In the genomic region with DNA sequence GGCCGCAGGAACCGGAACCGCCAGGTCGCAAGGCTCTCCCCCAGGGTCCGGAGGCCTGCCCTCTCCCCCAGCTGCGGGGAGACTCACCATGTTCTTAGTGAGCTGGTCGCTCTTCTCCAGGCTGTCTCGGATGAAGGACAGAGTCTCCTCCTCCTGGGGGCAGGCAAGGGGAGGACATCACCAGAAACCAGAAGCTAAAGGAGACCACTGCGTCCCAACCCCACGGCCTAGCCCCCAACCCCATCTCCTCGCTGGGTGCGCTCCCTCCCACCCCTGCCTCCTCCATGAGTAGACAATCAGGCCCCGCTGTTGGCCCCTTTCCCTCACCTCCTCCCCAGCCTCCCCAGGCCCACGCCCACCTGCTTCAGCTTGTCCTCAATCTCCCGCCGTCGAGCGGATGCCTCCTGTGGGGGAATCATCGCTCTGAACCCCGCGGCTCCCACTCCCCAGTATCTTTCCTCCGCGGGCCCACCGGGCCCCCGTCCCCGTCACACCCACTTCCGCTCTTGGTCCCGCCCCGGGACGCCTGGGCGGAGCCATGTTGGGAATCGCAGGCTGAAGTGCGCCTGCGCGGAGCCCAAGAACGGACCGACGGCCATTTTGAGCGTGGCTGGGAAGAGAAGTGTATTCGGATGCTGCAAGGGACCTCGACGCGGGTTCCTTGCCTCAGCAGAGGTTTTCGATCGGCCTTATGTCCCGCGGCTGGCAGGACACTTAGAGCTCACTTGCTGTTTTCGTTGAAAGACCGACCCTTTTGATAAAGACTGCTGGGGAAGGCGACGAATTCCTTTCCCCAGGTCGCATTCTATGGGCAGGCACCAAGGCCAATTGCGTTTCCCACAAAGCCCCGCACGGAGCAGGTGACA, we compare ENCODE assay signal across 8 cellular contexts. TPM values are rescaled to one million over a fixed set of nuclear protein-coding genes. Genes with fewer than 3 reads are reported as not detected.
DNase-seq lines count a peak whose midpoint lies in the region; ATAC-seq lines count a peak whose summit lies in the region.

A gene with protein sequence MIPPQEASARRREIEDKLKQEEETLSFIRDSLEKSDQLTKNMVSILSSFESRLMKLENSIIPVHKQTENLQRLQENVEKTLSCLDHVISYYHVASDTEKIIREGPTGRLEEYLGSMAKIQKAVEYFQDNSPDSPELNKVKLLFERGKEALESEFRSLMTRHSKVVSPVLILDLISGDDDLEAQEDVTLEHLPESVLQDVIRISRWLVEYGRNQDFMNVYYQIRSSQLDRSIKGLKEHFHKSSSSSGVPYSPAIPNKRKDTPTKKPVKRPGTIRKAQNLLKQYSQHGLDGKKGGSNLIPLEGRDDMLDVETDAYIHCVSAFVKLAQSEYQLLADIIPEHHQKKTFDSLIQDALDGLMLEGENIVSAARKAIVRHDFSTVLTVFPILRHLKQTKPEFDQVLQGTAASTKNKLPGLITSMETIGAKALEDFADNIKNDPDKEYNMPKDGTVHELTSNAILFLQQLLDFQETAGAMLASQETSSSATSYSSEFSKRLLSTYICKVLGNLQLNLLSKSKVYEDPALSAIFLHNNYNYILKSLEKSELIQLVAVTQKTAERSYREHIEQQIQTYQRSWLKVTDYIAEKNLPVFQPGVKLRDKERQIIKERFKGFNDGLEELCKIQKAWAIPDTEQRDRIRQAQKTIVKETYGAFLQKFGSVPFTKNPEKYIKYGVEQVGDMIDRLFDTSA (minus strand): TSS at position 514 of the 866 bp plus-strand sequence. CDS start 95 bp downstream, at position 419.

- H3K9me3 ChIP-seq in Karpas-422 (ENCODE audit: low read length) = no peaks in the 10 kb centered on the region

- peak; percentile 77 for ATAC-seq in GM21576 (IDR thresholded peaks at IDR 0.05; ENCODE audit: unreplicated experiment)
- ATAC-seq in naive thymus-derived CD8-positive, alpha-beta T cell = peak; percentile 90 to 92
- ATAC-seq in stimulated activated naive B cell treated with anti-CD40 and anti-IgM and Interleukin-4, amounts not matched to agents 10 μg/mL and 1 μg/mL and 100 μg/mL, for 72 hours (replicated peaks) = peak; percentile 93 to 96

- H3K79me2 ChIP-seq in Karpas-422 (ENCODE audit: low read length) = peaks cover 17% of the 10 kb centered on the region

- POLR2A ChIA-PET in naive thymus-derived CD8-positive, alpha-beta T cell (lab: Charles Lee) = interaction anchor here (0.8 to 2.6 kb wide), 25 partner anchors 8 to 255 kb away, joined by 3 to 20 read pairs (median 4); a partner anchor contains a TSS

- peaks cover 18% of the 10 kb centered on the region for H3K4me1 ChIP-seq in Karpas-422 (ENCODE audit: low read length)

- no peaks in the 10 kb centered on the region for H3K27me3 ChIP-seq in Karpas-422 (ENCODE audit: low read length)

- no peaks in the 10 kb centered on the region for H3K9me3 Mint-ChIP-seq in naive thymus-derived CD8-positive, alpha-beta T cell
- no peaks in the 10 kb centered on the region for H3K9me3 Mint-ChIP-seq in stimulated activated naive B cell treated with anti-CD40 and anti-IgM and Interleukin-4, amounts not matched to agents 10 μg/mL and 1 μg/mL and 100 μg/mL, for 72 hours

- peak within 1 kb of the TSS; percentile 70; the same call in 1 of the 2 replicates for H2AFZ ChIP-seq in Karpas-422 (ENCODE audit: low read length)

- peak within 1 kb of the TSS; percentile 96 for H3K4me2 ChIP-seq in Karpas-422 (ENCODE audit: low read depth, low read length, poor library complexity, severe bottlenecking)

- peaks cover 6 to 39% (median 36%) of the 10 kb centered on the region in 4 donors for H3K4me1 Mint-ChIP-seq in naive thymus-derived CD8-positive, alpha-beta T cell
- H3K4me1 Mint-ChIP-seq in stimulated activated naive B cell treated with anti-CD40 and anti-IgM and Interleukin-4, amounts not matched to agents 10 μg/mL and 1 μg/mL and 100 μg/mL, for 72 hours = peaks cover 12 to 18% of the 10 kb centered on the region in 2 donors

- no peak within 1 kb of the TSS; the same call in 1 of the 2 replicates for H3K27ac ChIP-seq in Karpas-422 (ENCODE audit: low read length)

- H4K20me1 ChIP-seq in Karpas-422 (ENCODE audit: insufficient read depth, low read depth, low read length) = peaks cover 3% of the 10 kb centered on the region; the same call in 1 of the 2 replicates

- in situ Hi-C loops in Caki2 (cut with HindIII; ENCODE audit: low pct_unique_long_range_greater_than_20kb, low sequenced_read_pairs) = no loop called here

- H3K4me3 ChIP-seq in Karpas-422 (ENCODE audit: low read length) = peak within 1 kb of the TSS; percentile 89

- no peaks in the 10 kb centered on the region for H3K9me2 ChIP-seq in Karpas-422 (replicated peaks; ENCODE audit: insufficient read depth, low read length)

- H3K36me3 ChIP-seq in Karpas-422 (ENCODE audit: insufficient read depth, low read length) = peaks cover 12% of the 10 kb centered on the region

- DNase-seq in Caki2 (ENCODE audit: low read depth) (peak; percentile 87), Karpas-422 (peak; percentile 98), RKO (ENCODE audit: low spot score) (peak; percentile 93), activated T-helper 1 cell treated with Interleukin-2 at 50 U/mL for 16 hours (ENCODE audit: low read depth) (peak; percentile 88), fibroblast of gingiva (ENCODE audit: low read depth) (peak; percentile 84)
- DNase-seq in naive thymus-derived CD8-positive, alpha-beta T cell = peak; percentile 87 to 95 (median 92)
- peak; percentile 91 for DNase-seq in stimulated activated naive B cell treated with anti-CD40 and anti-IgM and Interleukin-4, amounts not matched to agents 10 μg/mL and 1 μg/mL and 100 μg/mL, for 72 hours

- H3K27me3 Mint-ChIP-seq in naive thymus-derived CD8-positive, alpha-beta T cell = no peaks in the 10 kb centered on the region
- H3K27me3 Mint-ChIP-seq in stimulated activated naive B cell treated with anti-CD40 and anti-IgM and Interleukin-4, amounts not matched to agents 10 μg/mL and 1 μg/mL and 100 μg/mL, for 72 hours = no peaks in the 10 kb centered on the region

- peaks cover 4 to 31% (median 9%) of the 10 kb centered on the region in 3 donors for H3K36me3 Mint-ChIP-seq in naive thymus-derived CD8-positive, alpha-beta T cell
- peaks cover 17 to 19% of the 10 kb centered on the region in 2 donors for H3K36me3 Mint-ChIP-seq in stimulated activated naive B cell treated with anti-CD40 and anti-IgM and Interleukin-4, amounts not matched to agents 10 μg/mL and 1 μg/mL and 100 μg/mL, for 72 hours

- H3K4me3 Mint-ChIP-seq in naive thymus-derived CD8-positive, alpha-beta T cell = peak within 1 kb of the TSS; percentile 94 to 99 (median 97)
- H3K4me3 Mint-ChIP-seq in stimulated activated naive B cell treated with anti-CD40 and anti-IgM and Interleukin-4, amounts not matched to agents 10 μg/mL and 1 μg/mL and 100 μg/mL, for 72 hours = peak within 1 kb of the TSS; percentile 93 to 99

- H3K27ac Mint-ChIP-seq in naive thymus-derived CD8-positive, alpha-beta T cell = peak within 1 kb of the TSS; percentile 95 to 99 (median 98)
- peak within 1 kb of the TSS; percentile 96 for H3K27ac Mint-ChIP-seq in stimulated activated naive B cell treated with anti-CD40 and anti-IgM and Interleukin-4, amounts not matched to agents 10 μg/mL and 1 μg/mL and 100 μg/mL, for 72 hours

- peak within 1 kb of the TSS; percentile 88 for H3K9ac ChIP-seq in Karpas-422 (ENCODE audit: low read length)

RNA-seq across cellular contexts. Expression of the gene that starts here (rescaled TPM):
- total RNA-seq in Caki2 (2014; rRNA removed; shearing (Covaris generic); ENCODE audit: low replicate concordance) = 71.7 and 72.1 TPM in 2 replicates
- 55.4 and 69.0 TPM in 2 replicates for total RNA-seq in Karpas-422 (2014; rRNA removed; shearing (Covaris generic); ENCODE audit: low replicate concordance)
- total RNA-seq in naive thymus-derived CD8-positive, alpha-beta T cell = 100 to 1,000 TPM; 199 to 210 TPM
- polyA plus RNA-seq in naive thymus-derived CD8-positive, alpha-beta T cell = 10 to 100 TPM; 46.0 to 62.6 (median 49.0) TPM
